In genomic region chr17:76501827-76502307, GRCh38 we compare ENCODE assay signal across 1 cellular context.
TF ChIP-seq lines count a peak whose summit lies in the region.

No MANE protein-coding gene starts in this region.

TF ChIP-seq in endothelial cell of umbilical vein, 7 proteins besides CTCF, POLR2A, EP300 and RAD21:
- no peak for TF ChIP-seq JUN (IDR thresholded peaks at IDR 0.05; ENCODE audit: borderline replicate concordance, insufficient read depth, insufficient read length, low read depth)
- TF ChIP-seq POLR2AphosphoS5 (IDR thresholded peaks at IDR 0.05; ENCODE audit: insufficient read depth, low read depth, low read length), result no peak
- no peak for TF ChIP-seq MAX (IDR thresholded peaks at IDR 0.05; ENCODE audit: insufficient read depth, insufficient read length)
- no peak for TF ChIP-seq EZH2 (IDR thresholded peaks at IDR 0.05; ENCODE audit: borderline replicate concordance, low read depth, low read length, severe bottlenecking)
- TF ChIP-seq MYC (IDR thresholded peaks at IDR 0.05; ENCODE audit: low read depth, low read length), result no peak
- TF ChIP-seq FOS (IDR thresholded peaks at IDR 0.05; ENCODE audit: borderline replicate concordance, insufficient read depth, low read length), result no peak
- no peak for TF ChIP-seq GATA2 (IDR thresholded peaks at IDR 0.05; ENCODE audit: insufficient read depth, insufficient read length, low read depth, low read length)
